In the genomic region with DNA sequence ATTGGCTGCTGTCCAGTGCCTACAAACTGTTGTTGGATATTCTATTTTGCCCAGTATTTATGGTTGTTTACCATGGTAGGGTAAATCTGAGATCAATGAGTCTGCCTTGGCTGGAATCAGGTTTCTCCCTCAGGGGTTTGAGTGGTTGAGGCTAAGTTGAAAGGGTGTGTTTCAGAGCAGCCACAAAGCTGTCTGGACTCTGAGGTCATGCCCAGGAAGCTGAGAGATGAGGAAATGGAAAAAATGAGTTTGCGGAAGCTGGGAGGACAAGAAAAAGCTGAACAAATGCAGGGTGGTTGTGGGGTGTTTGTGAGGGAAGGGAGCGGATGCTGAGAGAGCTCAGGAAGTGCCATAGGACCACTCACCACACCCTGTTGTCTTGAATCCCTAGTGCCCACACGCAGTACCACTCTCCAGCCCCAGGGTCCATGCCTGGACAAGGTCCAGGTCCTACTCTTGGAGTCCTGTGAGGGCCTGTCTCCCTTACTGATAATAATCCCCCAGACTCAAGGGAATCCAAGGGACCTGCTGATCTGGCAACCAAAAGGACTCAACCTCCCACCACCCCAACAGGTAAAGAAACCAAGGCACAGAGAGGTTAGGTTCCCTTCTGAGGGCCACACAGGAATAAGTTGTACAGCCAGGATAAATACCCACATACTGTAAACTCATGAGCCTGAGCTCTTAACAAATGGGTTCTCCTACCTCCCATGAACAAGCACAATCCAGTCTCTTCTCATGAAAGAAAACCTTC, we compare ENCODE assay signal across 8 cellular contexts.
A peak's percentile ranks its signal among the peaks of the same experiment; 100 is the strongest.
DNase-seq lines count a peak whose midpoint lies in the region; ATAC-seq and TF ChIP-seq lines count a peak whose summit lies in the region.

No MANE protein-coding gene starts in this region.

- no peaks in the 10 kb centered on the region for H4K20me1 ChIP-seq in Loucy (ENCODE audit: insufficient read depth, low read length, poor library complexity, severe bottlenecking)
- no peaks in the 10 kb centered on the region for H4K20me1 ChIP-seq in GM23338 (replicated peaks; ENCODE audit: insufficient read depth)

- peaks cover 66% of the 10 kb centered on the region for H3K4me1 ChIP-seq in Loucy (ENCODE audit: insufficient read depth, low read length, poor library complexity, severe bottlenecking)
- peaks cover 0 to 3% (median 0%) of the 10 kb centered on the region in 3 donors for H3K4me1 ChIP-seq in gastroesophageal sphincter
- H3K4me1 ChIP-seq in GM23338 (ENCODE audit: insufficient read depth) = no peaks in the 10 kb centered on the region

- H3K4me2 ChIP-seq in Loucy (ENCODE audit: low read depth, low read length, poor library complexity, severe bottlenecking) = peak overlapping the region; percentile 26
- no peak overlapping the region for H3K4me2 ChIP-seq in GM23338

- H3K4me1 Mint-ChIP-seq in activated CD4-positive, alpha-beta T cell treated with anti-CD3 and anti-CD28 coated beads, Interleukin-2, amount 10 ng/mL, durations not matched to agents 24 days and 14 days = peaks cover 35% of the 10 kb centered on the region
- no peaks in the 10 kb centered on the region for H3K4me1 Mint-ChIP-seq in GM23338

- peaks cover 6% of the 10 kb centered on the region for H3K36me3 Mint-ChIP-seq in activated CD4-positive, alpha-beta T cell treated with anti-CD3 and anti-CD28 coated beads, Interleukin-2, amount 10 ng/mL, durations not matched to agents 24 days and 14 days (ENCODE audit: low read depth)
- H3K36me3 Mint-ChIP-seq in GM23338 (ENCODE audit: low read depth) = no peaks in the 10 kb centered on the region

- H3K27ac ChIP-seq in gastroesophageal sphincter (no peak overlapping the region), GM23338 (ENCODE audit: low read depth) (no peak overlapping the region)

- no peaks in the 10 kb centered on the region for H3F3A ChIP-seq in Loucy (ENCODE audit: low read depth)
- no peaks in the 10 kb centered on the region for H3F3A ChIP-seq in GM23338 (replicated peaks; ENCODE audit: low read depth)

- H2AFZ ChIP-seq in Loucy (ENCODE audit: low read length) (no peak overlapping the region), GM23338 (no peak overlapping the region)

- TF ChIP-seq EP300 in gastroesophageal sphincter (IDR thresholded peaks at IDR 0.05) = no peak

- H3K79me2 ChIP-seq in Loucy (ENCODE audit: insufficient read depth, low read length) (no peaks in the 10 kb centered on the region), GM23338 (replicated peaks; ENCODE audit: insufficient read depth) (no peaks in the 10 kb centered on the region)

- ATAC-seq in GM19463 (IDR thresholded peaks at IDR 0.05; ENCODE audit: unreplicated experiment) (peak; percentile 51), gastroesophageal sphincter (peak; percentile 53), GM23338 (no peak)

- DNase-seq in DMS79 (lab: John Stamatoyannopoulos, UW) (peak; percentile 73), retinal pigment epithelial cell (ENCODE audit: low read depth) (peak; percentile 41), NCI-H526 treated with DMSO at 0.1 percent for 48 hours (lab: John Stamatoyannopoulos, UW) (no peak), GM23338 (ENCODE audit: low spot score) (no peak)
- peak; percentile 87 for DNase-seq in activated CD4-positive, alpha-beta T cell treated with anti-CD3 and anti-CD28 coated beads, Interleukin-2, amount 10 ng/mL, durations not matched to agents 24 days and 14 days

- H3K9me2 ChIP-seq in Loucy (replicated peaks; ENCODE audit: low read depth, low read length) (no peaks in the 10 kb centered on the region), GM23338 (ENCODE audit: insufficient read depth) (no peaks in the 10 kb centered on the region)

- intact Hi-C loops in activated CD4-positive, alpha-beta T cell treated with anti-CD3 and anti-CD28 coated beads, Interleukin-2, amount 10 ng/mL, durations not matched to agents 24 days and 14 days (cut with micrococcal nuclease) = loop anchor here (2.0 to 5.0 kb wide), 2 partner anchors 66 to 97 kb away; a partner anchor contains a TSS

- H3K9ac ChIP-seq in Loucy (ENCODE audit: low read depth, low read length, poor library complexity, severe bottlenecking) = peak overlapping the region; percentile 49

- H3K27me3 Mint-ChIP-seq in activated CD4-positive, alpha-beta T cell treated with anti-CD3 and anti-CD28 coated beads, Interleukin-2, amount 10 ng/mL, durations not matched to agents 24 days and 14 days = peaks cover 7% of the 10 kb centered on the region
- H3K27me3 Mint-ChIP-seq in GM23338 (ENCODE audit: insufficient read depth, low read depth, poor library complexity) = peaks cover 2% of the 10 kb centered on the region

- no peak for TF ChIP-seq POLR2A in gastroesophageal sphincter (IDR thresholded peaks at IDR 0.05)

- H3K9me3 ChIP-seq in Loucy (ENCODE audit: insufficient read depth, low read depth, low read length) = no peaks in the 10 kb centered on the region
- H3K9me3 ChIP-seq in gastroesophageal sphincter = no peaks in the 10 kb centered on the region

- TF ChIP-seq CTCF in Loucy (conservative IDR thresholded peaks at IDR 0.05; ENCODE audit: low read length) = no peak; the same call in 1 of the 2 replicates
- TF ChIP-seq CTCF in gastroesophageal sphincter (IDR thresholded peaks at IDR 0.05) = no peak
- TF ChIP-seq CTCF in retinal pigment epithelial cell (conservative IDR thresholded peaks at IDR 0.05; ENCODE audit: low read depth, low read length) = no peak
- no peak for TF ChIP-seq CTCF in GM23338 (conservative IDR thresholded peaks at IDR 0.05; ENCODE audit: low read depth in 2 of 2)

- H3K36me3 ChIP-seq in Loucy (ENCODE audit: insufficient read depth, low read length) (no peaks in the 10 kb centered on the region), gastroesophageal sphincter (no peaks in the 10 kb centered on the region), GM23338 (ENCODE audit: insufficient read depth) (no peaks in the 10 kb centered on the region)

- H3K4me3 Mint-ChIP-seq in activated CD4-positive, alpha-beta T cell treated with anti-CD3 and anti-CD28 coated beads, Interleukin-2, amount 10 ng/mL, durations not matched to agents 24 days and 14 days = peak overlapping the region; percentile 47
- no peak overlapping the region for H3K4me3 Mint-ChIP-seq in GM23338

- WGBS in gastroesophageal sphincter (ENCODE audit: low coverage in 1 of 2), 2 donors = 48 to 53% methylated on average over 3 of the region's 3 CpGs

- H3K27me3 ChIP-seq in Loucy (ENCODE audit: insufficient read depth, low read length, poor library complexity, severe bottlenecking) = no peaks in the 10 kb centered on the region
- peaks cover 5% of the 10 kb centered on the region for H3K27me3 ChIP-seq in gastroesophageal sphincter
- H3K27me3 ChIP-seq in GM23338 (ENCODE audit: insufficient read depth) = no peaks in the 10 kb centered on the region

- peak overlapping the region; percentile 88 for H3K27ac Mint-ChIP-seq in activated CD4-positive, alpha-beta T cell treated with anti-CD3 and anti-CD28 coated beads, Interleukin-2, amount 10 ng/mL, durations not matched to agents 24 days and 14 days
- H3K27ac Mint-ChIP-seq in GM23338 = no peak overlapping the region

- H3K4me3 ChIP-seq in Loucy (ENCODE audit: low read length, poor library complexity, severe bottlenecking) = peak overlapping the region; percentile 1
- H3K4me3 ChIP-seq in gastroesophageal sphincter = no peak overlapping the region
- H3K4me3 ChIP-seq in retinal pigment epithelial cell (ENCODE audit: low read length) = no peak overlapping the region
- H3K4me3 ChIP-seq in GM23338 = no peak overlapping the region

- no peaks in the 10 kb centered on the region for H3K9me3 Mint-ChIP-seq in activated CD4-positive, alpha-beta T cell treated with anti-CD3 and anti-CD28 coated beads, Interleukin-2, amount 10 ng/mL, durations not matched to agents 24 days and 14 days
- no peaks in the 10 kb centered on the region for H3K9me3 Mint-ChIP-seq in GM23338

TF ChIP-seq in GM23338, 12 proteins besides CTCF, POLR2A, EP300 and RAD21 (continues in another document):
- no peak for TF ChIP-seq NANOG (IDR thresholded peaks at IDR 0.05; ENCODE audit: borderline replicate concordance)
- no peak for TF ChIP-seq EZH2phosphoT487 (IDR thresholded peaks at IDR 0.05; ENCODE audit: unreplicated experiment)
- TF ChIP-seq, protein P1, sequence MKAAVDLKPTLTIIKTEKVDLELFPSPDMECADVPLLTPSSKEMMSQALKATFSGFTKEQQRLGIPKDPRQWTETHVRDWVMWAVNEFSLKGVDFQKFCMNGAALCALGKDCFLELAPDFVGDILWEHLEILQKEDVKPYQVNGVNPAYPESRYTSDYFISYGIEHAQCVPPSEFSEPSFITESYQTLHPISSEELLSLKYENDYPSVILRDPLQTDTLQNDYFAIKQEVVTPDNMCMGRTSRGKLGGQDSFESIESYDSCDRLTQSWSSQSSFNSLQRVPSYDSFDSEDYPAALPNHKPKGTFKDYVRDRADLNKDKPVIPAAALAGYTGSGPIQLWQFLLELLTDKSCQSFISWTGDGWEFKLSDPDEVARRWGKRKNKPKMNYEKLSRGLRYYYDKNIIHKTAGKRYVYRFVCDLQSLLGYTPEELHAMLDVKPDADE (IDR thresholded peaks at IDR 0.05) = no peak
- no peak for TF ChIP-seq CREB1 (CRISPR knock-in tag; IDR thresholded peaks at IDR 0.05; ENCODE audit: low read depth)

Comparison
In these comparisons a context has a peak if more than half of its experiments do, and no peak if none do; other contexts are left out.
1. DNase-seq: peak in DMS79 (single experiment), activated CD4-positive, alpha-beta T cell treated with anti-CD3 and anti-CD28 coated beads, Interleukin-2, amount 10 ng/mL, durations not matched to agents 24 days and 14 days (single experiment) and retinal pigment epithelial cell (single experiment); none in NCI-H526 treated with DMSO at 0.1 percent for 48 hours (single experiment) and GM23338 (single experiment).